In genomic region chr1:231214918-231215675, GRCh38 we compare ENCODE assay signal across 16 cellular contexts. TPM values are rescaled to one million over a fixed set of nuclear protein-coding genes. Genes with fewer than 3 reads are reported as not detected.
DNase-seq lines count a peak whose midpoint lies in the region; ATAC-seq and TF ChIP-seq lines count a peak whose summit lies in the region.
"Had no signal": no experiment of that assay in that cellular context is flagged by ENCODE, and none has a peak within 500 bp of the region (broad histone marks: within the 10 kb centered on the region; RNA-seq: fewer than 3 reads in every experiment).

No MANE protein-coding gene starts in this region.

- POLR2A ChIA-PET in naive thymus-derived CD8-positive, alpha-beta T cell (lab: Charles Lee): interaction anchor here (1.5 kb wide), 1 partner anchor 27 kb away, joined by 4 read pairs; no protein-coding TSS in a partner anchor

- no peaks in the 10 kb centered on the region for H3K27me3 Mint-ChIP-seq in naive thymus-derived CD8-positive, alpha-beta T cell
- peaks cover 19% of the 10 kb centered on the region for H3K27me3 Mint-ChIP-seq in chondrocyte (ENCODE audit: low read depth)
- H3K27me3 Mint-ChIP-seq: activated T-helper 17 cell treated with anti-CD3 and anti-CD28 coated beads, Interleukin-2, amount 50 U/mL, for 72 hours had no signal

- TF ChIP-seq CTCF in GM12865 (IDR thresholded peaks at IDR 0.05; ENCODE audit: insufficient read depth, low read depth, low read length, missing control alignments) (no peak), NB4 (IDR thresholded peaks at IDR 0.05; ENCODE audit: low read depth, low read length) (no peak), chondrocyte (IDR thresholded peaks at IDR 0.05) (no peak)

- TF ChIP-seq POLR2A in NB4 (IDR thresholded peaks at IDR 0.05; ENCODE audit: extremely low read depth, insufficient read length): no peak

- DNase-seq in GM12865 (ENCODE audit: low read depth): peak; percentile 17
- DNase-seq in NB4 (ENCODE audit: low read depth): peak; percentile 32
- DNase-seq in naive thymus-derived CD8-positive, alpha-beta T cell: peak in 1 of 10 donors; percentile 13
- no peak for DNase-seq in chondrocyte (ENCODE audit: low spot score)
- DNase-seq: effector CD4-positive, alpha-beta T cell; naive thymus-derived CD4-positive, alpha-beta T cell; NCI-H510A; retina; stimulated activated CD4-positive, alpha-beta T cell treated with anti-CD3 and anti-CD28 coated beads, Interleukin-4, amount 100 ng/mL, for 24 hours had no signal

- H3K9me3 Mint-ChIP-seq in naive thymus-derived CD8-positive, alpha-beta T cell: no peaks in the 10 kb centered on the region
- H3K9me3 Mint-ChIP-seq in chondrocyte (ENCODE audit: low read depth): no peaks in the 10 kb centered on the region
- H3K9me3 Mint-ChIP-seq: activated T-helper 17 cell treated with anti-CD3 and anti-CD28 coated beads, Interleukin-2, amount 50 U/mL, for 72 hours; CD8-positive, alpha-beta memory T cell; naive thymus-derived CD4-positive, alpha-beta T cell had no signal

- H3K27ac Mint-ChIP-seq in naive thymus-derived CD8-positive, alpha-beta T cell: peak overlapping the region in 5 of 10 donors; percentile 37 to 84 (median 75)
- no peak overlapping the region for H3K27ac Mint-ChIP-seq in chondrocyte (ENCODE audit: unreplicated experiment)

- peak overlapping the region in 7 of 10 donors; percentile 48 to 64 (median 52) for H3K4me3 Mint-ChIP-seq in naive thymus-derived CD8-positive, alpha-beta T cell
- H3K4me3 Mint-ChIP-seq in chondrocyte (ENCODE audit: unreplicated experiment): no peak overlapping the region
- H3K4me3 Mint-ChIP-seq: activated T-helper 17 cell treated with anti-CD3 and anti-CD28 coated beads, Interleukin-2, amount 50 U/mL, for 72 hours; CD8-positive, alpha-beta memory T cell had no signal

- no peaks in the 10 kb centered on the region for H3K36me3 Mint-ChIP-seq in naive thymus-derived CD8-positive, alpha-beta T cell
- H3K36me3 Mint-ChIP-seq in chondrocyte (ENCODE audit: low read depth): no peaks in the 10 kb centered on the region
- H3K36me3 Mint-ChIP-seq: CD8-positive, alpha-beta memory T cell; naive thymus-derived CD4-positive, alpha-beta T cell had no signal

- peak; percentile 28 for ATAC-seq in GM21619 (IDR thresholded peaks at IDR 0.05; ENCODE audit: unreplicated experiment)
- peak in 1 of 2 donors; percentile 16 for ATAC-seq in naive thymus-derived CD8-positive, alpha-beta T cell
- no peak for ATAC-seq in esophagus mucosa
- no peak for ATAC-seq in HG03045 (IDR thresholded peaks at IDR 0.05; ENCODE audit: unreplicated experiment)
- ATAC-seq in HG02610 (IDR thresholded peaks at IDR 0.05; ENCODE audit: unreplicated experiment): no peak
- ATAC-seq: activated T-helper 17 cell treated with anti-CD3 and anti-CD28 coated beads, Interleukin-2, amount 50 U/mL, for 72 hours; naive thymus-derived CD4-positive, alpha-beta T cell had no signal

- H3K4me3 ChIP-seq in GM12865 (ENCODE audit: low read depth, low read length): no peak overlapping the region
- no peak overlapping the region for H3K4me3 ChIP-seq in NB4 (ENCODE audit: low read depth, low read length)
- H3K4me3 ChIP-seq: suprapubic skin had no signal

- H3K4me1 Mint-ChIP-seq in naive thymus-derived CD8-positive, alpha-beta T cell: peaks cover 11 to 32% (median 25%) of the 10 kb centered on the region in 4 donors
- peaks cover 2% of the 10 kb centered on the region for H3K4me1 Mint-ChIP-seq in chondrocyte (ENCODE audit: low read depth)
- H3K4me1 Mint-ChIP-seq: activated T-helper 17 cell treated with anti-CD3 and anti-CD28 coated beads, Interleukin-2, amount 50 U/mL, for 72 hours had no signal

RNA-seq across cellular contexts. Expression of gene GNPAT, which starts 25.9 kb away (rescaled TPM):
- 10 to 100 TPM; 34.5 to 38.6 TPM for total RNA-seq in naive thymus-derived CD8-positive, alpha-beta T cell
- 10 to 100 TPM; 23.3 to 34.7 (median 27.3) TPM for polyA plus RNA-seq in naive thymus-derived CD8-positive, alpha-beta T cell
- 20.6 TPM for total RNA-seq in esophagus mucosa
- total RNA-seq in chondrocyte: 37.6 to 43.2 TPM (median 37.9 TPM) in 3 replicates

RNA-seq across cellular contexts. Expression of gene TRIM67, which starts 53.2 kb away (rescaled TPM):
- total RNA-seq in naive thymus-derived CD8-positive, alpha-beta T cell: not detected
- not detected for polyA plus RNA-seq in naive thymus-derived CD8-positive, alpha-beta T cell
- total RNA-seq in esophagus mucosa: not detected
- 1.2 to 2.9 TPM (median 1.6 TPM) in 3 replicates for total RNA-seq in chondrocyte
- total RNA-seq: activated T-helper 17 cell treated with anti-CD3 and anti-CD28 coated beads, Interleukin-2, amount 50 U/mL, for 72 hours; CD8-positive, alpha-beta memory T cell had no signal
- polyA plus RNA-seq: CD8-positive, alpha-beta memory T cell; naive thymus-derived CD4-positive, alpha-beta T cell had no signal
